7 cellular contexts compared by ENCODE assay signal in genomic region chr11:66543263-66544107, GRCh38. TPM values are rescaled to one million over a fixed set of nuclear protein-coding genes. Genes with fewer than 3 reads are reported as not detected.
DNase-seq lines count a peak whose midpoint lies in the region; ATAC-seq, FAIRE-seq and TF ChIP-seq lines count a peak whose summit lies in the region.
"Had no signal": no experiment of that assay in that cellular context is flagged by ENCODE, and none has a peak within 500 bp of the region (broad histone marks: within the 10 kb centered on the region; RNA-seq: fewer than 3 reads in every experiment).

No MANE protein-coding gene starts in this region.

- DNase-seq in AG09319 (ENCODE audit: extremely low read depth, low read depth) (no peak), NCI-H82 (lab: John Stamatoyannopoulos, UW) (peak; percentile 71), GM12878 (ENCODE audit: low read depth, low spot score) (peak; percentile 38), neural progenitor cell (ENCODE audit: low spot score) (peak; percentile 52), NCI-H146 (lab: John Stamatoyannopoulos, UW) (no peak)

- H3K4me1 Mint-ChIP-seq in neural progenitor cell, result peaks cover 54% of the 10 kb centered on the region

- peak; percentile 35 for TF ChIP-seq CTCF in AG09319 (IDR thresholded peaks at IDR 0.05; ENCODE audit: low read depth, low read length)
- peak; percentile 62 to 87 (median 80) for TF ChIP-seq CTCF in GM12878 (IDR thresholded peaks at IDR 0.05 in 2 of 3, conservative IDR thresholded peaks at IDR 0.05 in 1 of 3; ENCODE audit: control insufficient read depth in 2 of 3, extremely low read depth in 1 of 3, insufficient read depth in 1 of 3, low read depth in 3 of 3, low read length in 3 of 3)
- TF ChIP-seq CTCF in neural progenitor cell (IDR thresholded peaks at IDR 0.05), result peak; percentile 21

- BruUV-seq in GM12878 (replicated peaks; lab: Mats Ljungman, UMichigan), result no TSS peak

- 31% methylated on average over 19 of the region's 26 CpGs for WGBS in GM12878 (ENCODE audit: insufficient coverage, insufficient replicate concordance, low lambda C conversion rate, missing lambda C conversion rate)

- H3K9ac ChIP-seq in GM12878 (ENCODE audit: control insufficient read depth, insufficient read depth, low read length) (peak overlapping the region; percentile 54), neural progenitor cell (no peak overlapping the region)
- H3K9ac ChIP-seq: parathyroid adenoma had no signal

- ATAC-seq in GM12878 (peak; percentile 65), HG02763 (IDR thresholded peaks at IDR 0.05; ENCODE audit: unreplicated experiment) (no peak)

- H3K9me3 Mint-ChIP-seq in neural progenitor cell, result no peaks in the 10 kb centered on the region

- H3K4me3 Mint-ChIP-seq in neural progenitor cell, result peak overlapping the region; percentile 60

- H4K20me1 ChIP-seq in GM12878 (ENCODE audit: control insufficient read depth, insufficient read depth) (no peaks in the 10 kb centered on the region), neural progenitor cell (ENCODE audit: low read depth) (peaks cover 9% of the 10 kb centered on the region)

- no peak for TF ChIP-seq EP300 in GM12878 (IDR thresholded peaks at IDR 0.05; ENCODE audit: borderline replicate concordance in 1 of 2, control insufficient read depth in 1 of 2, low read depth in 2 of 2, low read length in 2 of 2)

- RAD21 ChIA-PET in GM12878 (lab: Charles Lee; ENCODE audit: unreplicated experiment), result interaction anchor here (0.6 to 1.0 kb wide), 3 partner anchors 49 to 157 kb away, joined by 3 to 5 read pairs (median 3); partner anchors contain the start of genes CCDC87 and CCS

- H3K27ac Mint-ChIP-seq in neural progenitor cell, result peak overlapping the region; percentile 58

- in situ Hi-C loops in GM12878 (cut with MboI), result no loop called here

- peaks cover 34% of the 10 kb centered on the region for H3F3A ChIP-seq in neural progenitor cell (ENCODE audit: low read depth)

- H3K4me3 ChIP-seq in GM12878 (peak overlapping the region; percentile 9; the same call in 1 of the 2 replicates), neural progenitor cell (no peak overlapping the region)

- H3K79me2 ChIP-seq in GM12878 (ENCODE audit: control insufficient read depth, insufficient read depth, low read length) (peaks cover 2% of the 10 kb centered on the region), neural progenitor cell (ENCODE audit: low read depth) (no peaks in the 10 kb centered on the region)
- H3K79me2 ChIP-seq: parathyroid adenoma had no signal

- TF ChIP-seq POLR2A in GM12878 (IDR thresholded peaks at IDR 0.05; ENCODE audit: low read depth, low read length), result peak; percentile 65

- peaks cover 0 to 3% of the 10 kb centered on the region in 2 experiments; a peak in 1 of 4 replicates for H3K36me3 ChIP-seq in GM12878 (ENCODE audit: control insufficient read depth in 2 of 2, insufficient read depth in 2 of 2, low read length in 1 of 2)
- H3K36me3 ChIP-seq in neural progenitor cell, result no peaks in the 10 kb centered on the region

- H3K9me3 ChIP-seq in GM12878 (replicated peaks; ENCODE audit: control insufficient read depth, insufficient read depth, low read length), result no peaks in the 10 kb centered on the region
- no peaks in the 10 kb centered on the region for H3K9me3 ChIP-seq in neural progenitor cell (ENCODE audit: low read depth)

- H3K27me3 ChIP-seq in GM12878 (replicated peaks in 1 of 2; ENCODE audit: control insufficient read depth in 2 of 2, insufficient read depth in 2 of 2, low read length in 1 of 2) (no peaks in the 10 kb centered on the region), neural progenitor cell (no peaks in the 10 kb centered on the region)

- peak; percentile 23 for FAIRE-seq in GM12878 (lab: Jason Lieb, UNC)

- H3K27ac ChIP-seq in GM12878 (ENCODE audit: control insufficient read depth, insufficient read depth) (no peak overlapping the region; the same call in 1 of the 2 replicates), neural progenitor cell (no peak overlapping the region)
- H3K27ac ChIP-seq: parathyroid adenoma had no signal

- H3K4me2 ChIP-seq in GM12878 (ENCODE audit: control insufficient read depth, insufficient read depth) (peak overlapping the region; percentile 82), neural progenitor cell (peak overlapping the region; percentile 85)

- H3K27me3 Mint-ChIP-seq in neural progenitor cell (ENCODE audit: insufficient read depth, low read depth), result peaks cover 10% of the 10 kb centered on the region

- H2AFZ ChIP-seq in GM12878 (ENCODE audit: control insufficient read depth, low read depth, low read length) (peak overlapping the region; percentile 67), neural progenitor cell (replicated peaks) (no peak overlapping the region)
- H2AFZ ChIP-seq: parathyroid adenoma had no signal

- TF ChIP-seq RAD21 in GM12878 (IDR thresholded peaks at IDR 0.05; ENCODE audit: insufficient read depth, low read depth, low read length), result peak; percentile 33; the same call in 1 of the 2 replicates

- SMC1A ChIA-PET in GM12878 (lab: Charles Lee; ENCODE audit: uncharacterized antibody, unreplicated experiment), result interaction anchor here (0.5 to 5.6 kb wide), 3 partner anchors 94 to 181 kb away, joined by 3 to 37 read pairs (median 4); partner anchors contain the start of gene RBM4B

- intact Hi-C loops in GM12878 (cut with micrococcal nuclease; ENCODE audit: unreplicated experiment), result no loop called here

- peaks cover 6% of the 10 kb centered on the region for H3K36me3 Mint-ChIP-seq in neural progenitor cell

- CTCF ChIA-PET in GM12878 (lab: Yijun Ruan, JAX), result interaction anchor here (0.6 to 4.3 kb wide), 3 partner anchors 95 to 135 kb away, joined by 3 to 32 read pairs (median 4); partner anchors contain the start of genes RBM4 and RBM4B

- POLR2A ChIA-PET in GM12878 (lab: Charles Lee), result interaction anchor here (3.0 to 4.0 kb wide), 2 partner anchors 77 to 134 kb away, joined by 13 to 26 read pairs; partner anchors contain the start of genes PELI3 and RBM4B

- peaks cover 10% of the 10 kb centered on the region for H3K4me1 ChIP-seq in GM12878 (ENCODE audit: control insufficient read depth, insufficient read depth, low read length)
- peaks cover 26% of the 10 kb centered on the region for H3K4me1 ChIP-seq in neural progenitor cell

RNA-seq across cellular contexts. Expression of gene ZDHHC24, which starts 2.4 kb away (rescaled TPM):
- 12.4 and 15.1 TPM in 2 replicates for total RNA-seq in GM12878 (2013; cell fraction: nucleolus; rRNA removed)
- total RNA-seq in GM12878 (2014; rRNA removed) (10.7 and 13.2 TPM in 2 replicates), GM12878 (2014; rRNA removed; fragmentation: Illumina TruSeq; extraction: Trizol) (2.6 and 2.9 TPM in 2 replicates), GM12878 (2021) (13.5 and 17.5 TPM in 2 replicates), neural progenitor cell (ENCODE audit: low replicate concordance) (4.1 and 10.0 TPM in 2 replicates)
- polyA plus RNA-seq in GM12878 (2011; ENCODE audit: low read depth), result 2.2 TPM
- polyA plus RNA-seq in GM12878 (2011; rRNA removed) (3.4 and 4.8 TPM in 2 replicates), GM12878 (2014; fragmentation: Illumina TruSeq; extraction: Trizol) (2.0 and 2.3 TPM in 2 replicates), GM12878 (2014; fragmentation: Nextera tagmentation; extraction: Ambion mirVana) (under 1 TPM; 0.86 to 0.89 TPM), GM12878 (2014; rRNA removed) (8.8 and 12.8 TPM in 2 replicates), GM12878 (2016; fragmentation: Nextera tagmentation; extraction: Ambion mirVana) (10 to 100 TPM; 12.6 to 14.2 TPM)
- polyA plus RNA-seq in GM12878 (2011; cell fraction: cytosol; rRNA removed), result 6.3 and 8.0 TPM in 2 replicates
- 6.2 and 7.4 TPM in 2 replicates for polyA plus RNA-seq in GM12878 (2011; cell fraction: nucleus; rRNA removed)
- polyA plus RNA-seq in GM12878 (2012), result 6.9 and 8.6 TPM in 2 replicates
- 2.9 and 4.7 TPM in 2 replicates for polyA minus RNA-seq in GM12878 (2011; rRNA and poly(A)+ RNA removed)
- 2.9 and 8.6 TPM in 2 replicates for polyA minus RNA-seq in GM12878 (2011; cell fraction: cytosol; rRNA and poly(A)+ RNA removed)
- polyA minus RNA-seq in GM12878 (2011; cell fraction: nucleus; rRNA and poly(A)+ RNA removed), result 1.6 and 2.3 TPM in 2 replicates

RNA-seq across cellular contexts. Expression of gene ACTN3, which starts 3.2 kb away (rescaled TPM):
- not detected in 2 replicates for total RNA-seq in GM12878 (2013; cell fraction: nucleolus; rRNA removed)
- total RNA-seq in GM12878 (2014; rRNA removed), result 0.16 and 0.17 TPM in 2 replicates
- 0.05 and 0.09 TPM in 2 replicates for total RNA-seq in GM12878 (2014; rRNA removed; fragmentation: Illumina TruSeq; extraction: Trizol)
- 0.36 and 0.40 TPM in 2 replicates for total RNA-seq in GM12878 (2021)
- polyA plus RNA-seq in GM12878 (2011; ENCODE audit: low read depth), result 0.13 TPM
- 0.04 and 0.10 TPM in 2 replicates for polyA plus RNA-seq in GM12878 (2011; rRNA removed)
- polyA plus RNA-seq in GM12878 (2011; cell fraction: cytosol; rRNA removed), result 0.08 and 0.10 TPM in 2 replicates
- 0.82 and 1.6 TPM in 2 replicates for polyA plus RNA-seq in GM12878 (2011; cell fraction: nucleus; rRNA removed)
- 0.25 and 0.45 TPM in 2 replicates for polyA plus RNA-seq in GM12878 (2012)
- 0.31 TPM in 1 of 2 replicates, not detected in the other for polyA plus RNA-seq in GM12878 (2014; fragmentation: Illumina TruSeq; extraction: Trizol)
- not detected for polyA plus RNA-seq in GM12878 (2014; fragmentation: Nextera tagmentation; extraction: Ambion mirVana)
- polyA plus RNA-seq in GM12878 (2014; rRNA removed), result 0.52 and 0.67 TPM in 2 replicates
- polyA plus RNA-seq in GM12878 (2016; fragmentation: Nextera tagmentation; extraction: Ambion mirVana), result under 1 TPM in 1 of 2 experiments, not detected in 1; 0.06 TPM
- 0.37 TPM in 1 of 2 replicates, not detected in the other for polyA minus RNA-seq in GM12878 (2011; rRNA and poly(A)+ RNA removed)
- not detected in 2 replicates for polyA minus RNA-seq in GM12878 (2011; cell fraction: cytosol; rRNA and poly(A)+ RNA removed)
- 0.24 and 0.29 TPM in 2 replicates for polyA minus RNA-seq in GM12878 (2011; cell fraction: nucleus; rRNA and poly(A)+ RNA removed)
- total RNA-seq in neural progenitor cell (ENCODE audit: low replicate concordance), result 20.2 and 33.0 TPM in 2 replicates

RNA-seq across cellular contexts. Expression of gene CTSF, which starts 24.9 kb away (rescaled TPM):
- 0.52 and 0.61 TPM in 2 replicates for total RNA-seq in GM12878 (2013; cell fraction: nucleolus; rRNA removed)
- total RNA-seq in GM12878 (2014; rRNA removed) (0.11 TPM in 1 of 2 replicates, not detected in the other), GM12878 (2014; rRNA removed; fragmentation: Illumina TruSeq; extraction: Trizol) (0.09 and 0.22 TPM in 2 replicates), GM12878 (2021) (0.29 and 0.33 TPM in 2 replicates), neural progenitor cell (ENCODE audit: low replicate concordance) (1.1 TPM in 1 of 2 replicates, not detected in the other)
- polyA plus RNA-seq in GM12878 (2011; ENCODE audit: low read depth), result 0.29 TPM
- polyA plus RNA-seq in GM12878 (2011; rRNA removed) (0.24 and 0.30 TPM in 2 replicates), GM12878 (2014; fragmentation: Illumina TruSeq; extraction: Trizol) (not detected in 2 replicates), GM12878 (2014; fragmentation: Nextera tagmentation; extraction: Ambion mirVana) (not detected), GM12878 (2014; rRNA removed) (0.05 and 0.41 TPM in 2 replicates), GM12878 (2016; fragmentation: Nextera tagmentation; extraction: Ambion mirVana) (under 1 TPM in 1 of 2 experiments, not detected in 1; 0.15 TPM)
- 0.33 and 0.47 TPM in 2 replicates for polyA plus RNA-seq in GM12878 (2011; cell fraction: cytosol; rRNA removed)
- polyA plus RNA-seq in GM12878 (2011; cell fraction: nucleus; rRNA removed), result 2.5 and 4.2 TPM in 2 replicates
- 0.81 and 1.3 TPM in 2 replicates for polyA plus RNA-seq in GM12878 (2012)
- 0.52 and 1.0 TPM in 2 replicates for polyA minus RNA-seq in GM12878 (2011; rRNA and poly(A)+ RNA removed)
- not detected in 2 replicates for polyA minus RNA-seq in GM12878 (2011; cell fraction: cytosol; rRNA and poly(A)+ RNA removed)
- polyA minus RNA-seq in GM12878 (2011; cell fraction: nucleus; rRNA and poly(A)+ RNA removed), result 1.2 TPM in 1 of 2 replicates, not detected in the other

RNA-seq across cellular contexts. Expression of gene BBS1, which starts 33.0 kb away (rescaled TPM):
- total RNA-seq in GM12878 (2013; cell fraction: nucleolus; rRNA removed), result 122 and 129 TPM in 2 replicates
- total RNA-seq in GM12878 (2014; rRNA removed) (9.0 and 10.7 TPM in 2 replicates), GM12878 (2014; rRNA removed; fragmentation: Illumina TruSeq; extraction: Trizol) (6.5 TPM in 2 replicates), GM12878 (2021) (9.9 and 13.1 TPM in 2 replicates), neural progenitor cell (ENCODE audit: low replicate concordance) (42.0 and 68.9 TPM in 2 replicates)
- 7.0 TPM for polyA plus RNA-seq in GM12878 (2011; ENCODE audit: low read depth)
- polyA plus RNA-seq in GM12878 (2011; rRNA removed) (9.1 and 12.1 TPM in 2 replicates), GM12878 (2014; fragmentation: Illumina TruSeq; extraction: Trizol) (7.0 and 9.0 TPM in 2 replicates), GM12878 (2014; fragmentation: Nextera tagmentation; extraction: Ambion mirVana) (1 to 10 TPM; 2.5 to 3.1 TPM), GM12878 (2014; rRNA removed) (12.9 and 14.7 TPM in 2 replicates), GM12878 (2016; fragmentation: Nextera tagmentation; extraction: Ambion mirVana) (1 to 10 TPM; 6.7 to 8.3 TPM)
- 14.0 and 15.0 TPM in 2 replicates for polyA plus RNA-seq in GM12878 (2011; cell fraction: cytosol; rRNA removed)
- polyA plus RNA-seq in GM12878 (2011; cell fraction: nucleus; rRNA removed), result 48.4 and 50.1 TPM in 2 replicates
- polyA plus RNA-seq in GM12878 (2012), result 8.3 and 10.4 TPM in 2 replicates
- polyA minus RNA-seq in GM12878 (2011; rRNA and poly(A)+ RNA removed), result 15.5 and 21.1 TPM in 2 replicates
- polyA minus RNA-seq in GM12878 (2011; cell fraction: cytosol; rRNA and poly(A)+ RNA removed), result 5.2 and 7.0 TPM in 2 replicates
- polyA minus RNA-seq in GM12878 (2011; cell fraction: nucleus; rRNA and poly(A)+ RNA removed), result 20.2 and 27.0 TPM in 2 replicates

RNA-seq across cellular contexts. Expression of gene CCDC87, which starts 49.4 kb away (rescaled TPM):
- total RNA-seq in GM12878 (2013; cell fraction: nucleolus; rRNA removed), result 0.98 and 1.3 TPM in 2 replicates
- total RNA-seq in GM12878 (2014; rRNA removed), result 0.17 TPM in 1 of 2 replicates, not detected in the other
- total RNA-seq in GM12878 (2014; rRNA removed; fragmentation: Illumina TruSeq; extraction: Trizol), result 0.09 TPM in 1 of 2 replicates, not detected in the other
- total RNA-seq in GM12878 (2021), result 0.08 and 0.13 TPM in 2 replicates
- polyA plus RNA-seq in GM12878 (2011; ENCODE audit: low read depth), result not detected
- 0.04 TPM in 1 of 2 replicates, not detected in the other for polyA plus RNA-seq in GM12878 (2011; rRNA removed)
- polyA plus RNA-seq in GM12878 (2011; cell fraction: cytosol; rRNA removed), result 0.02 and 0.09 TPM in 2 replicates
- 0.15 and 0.23 TPM in 2 replicates for polyA plus RNA-seq in GM12878 (2011; cell fraction: nucleus; rRNA removed)
- polyA plus RNA-seq in GM12878 (2012), result 0.04 TPM in 1 of 2 replicates, not detected in the other
- polyA plus RNA-seq in GM12878 (2014; fragmentation: Illumina TruSeq; extraction: Trizol), result 0.07 TPM in 1 of 2 replicates, not detected in the other
- under 1 TPM in 1 of 2 experiments, not detected in 1; 0.02 TPM for polyA plus RNA-seq in GM12878 (2014; fragmentation: Nextera tagmentation; extraction: Ambion mirVana)
- polyA plus RNA-seq in GM12878 (2014; rRNA removed), result not detected in 2 replicates
- under 1 TPM in 1 of 2 experiments, not detected in 1; 0.11 TPM for polyA plus RNA-seq in GM12878 (2016; fragmentation: Nextera tagmentation; extraction: Ambion mirVana)
- 0.29 and 0.36 TPM in 2 replicates for polyA minus RNA-seq in GM12878 (2011; rRNA and poly(A)+ RNA removed)
- polyA minus RNA-seq in GM12878 (2011; cell fraction: cytosol; rRNA and poly(A)+ RNA removed), result not detected in 2 replicates
- 0.48 and 0.86 TPM in 2 replicates for polyA minus RNA-seq in GM12878 (2011; cell fraction: nucleus; rRNA and poly(A)+ RNA removed)
- 0.22 and 1.2 TPM in 2 replicates for total RNA-seq in neural progenitor cell (ENCODE audit: low replicate concordance)

Comparison
In these comparisons a context has a peak if more than half of its experiments do, and no peak if none do; other contexts are left out.
1. DNase-seq: peak in NCI-H82 (single experiment), GM12878 (single experiment) and neural progenitor cell (single experiment); none in AG09319 (single experiment) and NCI-H146 (single experiment).
2. CTCF ChIP-seq: peak in every context shown above with its lines; median percentile 80 in GM12878; 35 in AG09319; 21 in neural progenitor cell.
3. RNA of gene ACTN3, which starts 3.2 kb away (total RNA-seq): 20.2 to 33.0 TPM in neural progenitor cell; 0.05 to 0.40 TPM in GM12878; every median in the first group is over 10 times any median in the second.